In the genomic region with DNA sequence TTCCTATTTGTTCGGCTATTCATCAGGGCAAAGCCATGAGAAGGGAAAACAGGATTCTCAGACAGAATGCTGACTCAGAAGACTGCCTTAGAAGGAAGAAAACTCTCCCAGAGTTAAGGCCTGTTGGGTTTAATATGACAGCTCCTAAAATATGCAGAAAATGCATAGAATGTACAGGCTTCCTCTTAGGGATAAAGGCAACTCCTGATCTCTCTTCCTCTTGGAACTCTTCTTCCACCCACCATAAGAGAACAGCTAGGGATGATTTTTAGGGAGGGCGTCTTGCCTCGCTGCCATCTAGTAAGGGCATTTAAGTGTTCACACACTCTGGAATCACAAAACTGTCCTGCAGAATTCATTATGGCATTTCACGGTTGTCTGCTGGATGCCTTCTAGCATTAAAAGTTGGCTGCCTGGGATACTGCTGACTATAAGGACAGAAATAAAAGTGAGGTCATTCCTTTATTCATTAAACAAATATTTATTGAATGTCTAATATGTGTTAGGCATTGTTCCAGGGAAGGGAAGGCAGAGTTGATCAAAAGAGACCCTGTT, we compare ENCODE assay signal across 8 cellular contexts.
DNase-seq lines count a peak whose midpoint lies in the region; ATAC-seq, FAIRE-seq and TF ChIP-seq lines count a peak whose summit lies in the region.

No MANE protein-coding gene starts in this region.

- no peaks in the 10 kb centered on the region for H3K27me3 Mint-ChIP-seq in T-helper 17 cell

- peaks cover 13% of the 10 kb centered on the region for H3K4me1 Mint-ChIP-seq in T-helper 17 cell

- peak; percentile 67 for FAIRE-seq in G401.6 (lab: Jason Lieb, UNC)

- no peak for TF ChIP-seq CTCF in prostate gland (IDR thresholded peaks at IDR 0.05)

- no peaks in the 10 kb centered on the region for H3K27me3 ChIP-seq in prostate gland (replicated peaks; ENCODE audit: insufficient read depth)

- peaks cover 6% of the 10 kb centered on the region for H3K4me1 ChIP-seq in prostate gland (replicated peaks)

- peaks cover 12% of the 10 kb centered on the region for H3K36me3 Mint-ChIP-seq in T-helper 17 cell (ENCODE audit: low read depth)

- peak overlapping the region; percentile 53 to 64 for H3K27ac ChIP-seq in prostate gland

- 57% methylated on average over 4 of the region's 4 CpGs for WGBS in prostate gland

- no peak overlapping the region for H3K4me3 Mint-ChIP-seq in T-helper 17 cell

- ATAC-seq in T-helper 17 cell: no peak
- ATAC-seq in GM18870 (IDR thresholded peaks at IDR 0.05; ENCODE audit: unreplicated experiment): no peak
- ATAC-seq in HG03354 (IDR thresholded peaks at IDR 0.05; ENCODE audit: poor library complexity, severe bottlenecking, unreplicated experiment): no peak

- DNase-seq in T-helper 17 cell (no peak), glomerular visceral epithelial cell (ENCODE audit: extremely low spot score) (peak; percentile 82), prostate gland (ENCODE audit: low spot score) (no peak), NCI-H1092 treated with DMSO at 0.1 percent for 48 hours (lab: John Stamatoyannopoulos, UW) (no peak), D341Med (ENCODE audit: low spot score) (no peak)

- TF ChIP-seq POLR2A in prostate gland (IDR thresholded peaks at IDR 0.05): no peak

- peak overlapping the region; percentile 54 for H3K27ac Mint-ChIP-seq in T-helper 17 cell

- H3K4me3 ChIP-seq in prostate gland: no peak overlapping the region

- intact Hi-C loops in prostate gland (cut with DNase I): loop anchor here (2.0 kb wide), 1 partner anchor 34 kb away; no protein-coding TSS in a partner anchor

- H3K9me3 ChIP-seq in T-helper 17 cell (ENCODE audit: control insufficient read depth, low read length, poor library complexity, severe bottlenecking) (no peaks in the 10 kb centered on the region), prostate gland (no peaks in the 10 kb centered on the region)

- H3K36me3 ChIP-seq in prostate gland: peaks cover 0 to 7% of the 10 kb centered on the region in 2 donors
